2 cellular contexts compared by ENCODE assay signal in the genomic region with DNA sequence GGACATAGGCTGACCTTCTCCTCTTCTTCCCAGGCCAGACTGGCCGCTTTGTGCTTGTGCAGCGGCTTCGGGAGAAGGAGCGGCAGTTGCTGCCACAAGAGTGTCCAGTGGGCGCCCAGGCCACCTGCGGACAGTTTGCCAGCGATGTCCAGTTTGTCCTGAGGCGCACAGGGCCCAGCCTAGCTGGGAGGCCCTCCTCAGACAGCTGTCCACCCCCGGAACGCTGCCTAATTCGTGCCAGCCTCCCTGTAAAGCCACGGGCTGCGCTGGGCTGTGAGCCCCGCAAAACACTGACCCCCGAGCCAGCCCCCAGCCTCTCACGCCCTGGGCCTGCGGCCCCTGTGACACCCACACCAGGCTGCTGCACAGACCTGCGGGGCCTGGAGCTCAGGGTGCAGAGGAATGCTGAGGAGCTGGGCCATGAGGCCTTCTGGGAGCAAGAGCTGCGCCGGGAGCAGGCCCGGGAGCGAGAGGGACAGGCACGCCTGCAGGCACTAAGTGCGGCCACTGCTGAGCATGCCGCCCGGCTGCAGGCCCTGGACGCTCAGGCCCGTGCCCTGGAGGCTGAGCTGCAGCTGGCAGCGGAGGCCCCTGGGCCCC.
TF ChIP-seq lines count a peak whose summit lies in the region.

No MANE protein-coding gene starts in this region.

TF ChIP-seq in HCT116, 20 proteins besides CTCF, POLR2A, EP300 and RAD21:
- TF ChIP-seq ZFX (IDR thresholded peaks at IDR 0.05) (no peak), REST (IDR thresholded peaks at IDR 0.05; ENCODE audit: low read depth) (no peak), CEBPB (IDR thresholded peaks at IDR 0.05; ENCODE audit: low read depth) (no peak), ZNF274 (IDR thresholded peaks at IDR 0.05; ENCODE audit: low read depth, low read length) (no peak), MAX (IDR thresholded peaks at IDR 0.05) (no peak), ZBTB33 (IDR thresholded peaks at IDR 0.05; ENCODE audit: extremely low read depth, insufficient replicate concordance, low read length) (no peak), YY1 (IDR thresholded peaks at IDR 0.05; ENCODE audit: extremely low read depth, insufficient replicate concordance, low read depth, low read length) (no peak), TCF7L2 (IDR thresholded peaks at IDR 0.05; ENCODE audit: borderline replicate concordance, extremely low read depth, insufficient read depth, insufficient read length) (no peak), EZH2phosphoT487 (IDR thresholded peaks at IDR 0.05; ENCODE audit: borderline replicate concordance) (no peak), POLR2AphosphoS5 (IDR thresholded peaks at IDR 0.05; ENCODE audit: low read depth, low read length) (no peak), FOSL1 (IDR thresholded peaks at IDR 0.05; ENCODE audit: low read depth) (no peak), EZH2 (IDR thresholded peaks at IDR 0.05) (no peak), SIN3A (IDR thresholded peaks at IDR 0.05; ENCODE audit: low read depth) (no peak), EGR1 (IDR thresholded peaks at IDR 0.05; ENCODE audit: low read depth) (no peak), CBX3 (IDR thresholded peaks at IDR 0.05; ENCODE audit: low read depth) (no peak), JUND (IDR thresholded peaks at IDR 0.05) (no peak), SRF (IDR thresholded peaks at IDR 0.05; ENCODE audit: low read depth) (no peak)
- TF ChIP-seq, protein P1, sequence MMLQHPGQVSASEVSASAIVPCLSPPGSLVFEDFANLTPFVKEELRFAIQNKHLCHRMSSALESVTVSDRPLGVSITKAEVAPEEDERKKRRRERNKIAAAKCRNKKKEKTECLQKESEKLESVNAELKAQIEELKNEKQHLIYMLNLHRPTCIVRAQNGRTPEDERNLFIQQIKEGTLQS (IDR thresholded peaks at IDR 0.05) = no peak
TF ChIP-seq in HCT116: peak in this region for 0.

TF ChIP-seq in K562, 482 proteins besides CTCF, POLR2A, EP300 and RAD21:
- TF ChIP-seq ZBTB9 (CRISPR knock-in tag; IDR thresholded peaks at IDR 0.05) (no peak), FOXP1 (CRISPR knock-in tag; IDR thresholded peaks at IDR 0.05) (no peak), FIP1L1 (IDR thresholded peaks at IDR 0.05; ENCODE audit: low read depth, low read length, poor library complexity, severe bottlenecking) (peak; percentile 36)
